In the genomic region with DNA sequence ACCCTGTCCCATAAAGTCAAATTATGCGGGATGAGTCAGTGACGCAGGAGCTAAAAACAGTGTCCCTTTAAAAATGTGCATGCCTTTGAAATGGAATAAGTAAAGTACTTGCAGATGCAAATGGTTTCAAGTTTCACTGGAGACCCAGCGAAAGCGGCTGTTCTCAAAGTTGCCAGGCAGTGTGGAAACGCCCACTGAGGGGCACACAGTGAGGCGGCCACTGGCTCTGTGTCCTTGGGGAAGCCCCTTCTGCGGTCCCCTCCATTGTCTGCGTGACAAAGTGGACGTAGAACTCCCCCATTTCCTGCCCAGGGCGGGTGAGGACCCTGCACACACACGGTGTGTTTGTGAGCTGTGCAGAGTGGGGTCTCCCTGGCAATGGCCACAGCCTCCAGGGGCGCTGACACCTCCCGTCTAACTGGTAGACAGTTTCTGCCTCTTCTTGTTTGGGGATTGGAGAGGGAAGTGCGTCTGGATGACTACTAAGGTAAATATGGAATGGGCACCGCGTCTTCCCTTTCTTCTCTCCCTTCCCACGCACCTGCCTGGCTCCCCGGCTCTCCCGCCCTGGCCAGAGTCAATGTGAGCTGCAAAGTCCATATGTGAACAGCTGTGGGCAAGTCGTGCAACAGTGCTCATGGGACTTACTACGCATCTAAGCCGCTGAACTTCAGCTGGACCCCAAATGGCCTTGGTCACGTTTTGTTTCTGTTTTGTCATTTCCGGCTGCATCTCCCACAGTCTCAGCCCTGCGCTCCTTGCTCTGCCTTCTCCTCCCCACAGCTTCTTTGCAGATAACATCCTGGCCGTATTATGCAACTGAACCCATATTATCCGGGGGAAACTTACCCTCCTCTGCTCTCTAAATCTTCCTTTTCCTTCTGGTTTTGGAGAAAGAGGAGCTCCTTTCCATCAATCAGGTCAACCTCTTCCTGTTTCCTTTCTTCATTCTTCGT, we compare ENCODE assay signal across 8 cellular contexts. TPM values are rescaled to one million over a fixed set of nuclear protein-coding genes. Genes with fewer than 3 reads are reported as not detected.
DNase-seq lines count a peak whose midpoint lies in the region; ATAC-seq and TF ChIP-seq lines count a peak whose summit lies in the region.

No MANE protein-coding gene starts in this region.

- DNase-seq in CD14-positive monocyte (ENCODE audit: low spot score): peak; percentile 74
- peak; percentile 20 for DNase-seq in NCI-H524 treated with DMSO at 0.1 percent for 48 hours (lab: John Stamatoyannopoulos, UW)
- DNase-seq in chondrocyte (ENCODE audit: low spot score): peak; percentile 39
- peak in 1 of 2 experiments; percentile 60 for DNase-seq in mesothelial cell of epicardium (ENCODE audit: low spot score in 2 of 2, unreplicated experiment in 2 of 2)
- peak in 1 of 2 donors; percentile 89 for DNase-seq in vagina (ENCODE audit: extremely low spot score in 2 of 2)
- no peak for DNase-seq in anterior cingulate cortex (lab: John Stamatoyannopoulos, UW)
- no peak for DNase-seq in NCI-H1930 (lab: John Stamatoyannopoulos, UW)

- H3K9me3 Mint-ChIP-seq in CD14-positive monocyte (peaks cover 0 to 2% (median 0%) of the 10 kb centered on the region in 7 donors), chondrocyte (ENCODE audit: low read depth) (no peaks in the 10 kb centered on the region), mesothelial cell of epicardium (no peaks in the 10 kb centered on the region)

- H3K36me3 ChIP-seq in vagina: no peaks in the 10 kb centered on the region

- H3K4me1 Mint-ChIP-seq in CD14-positive monocyte (peaks cover 28% of the 10 kb centered on the region), chondrocyte (ENCODE audit: low read depth) (peaks cover 20% of the 10 kb centered on the region), mesothelial cell of epicardium (peaks cover 22% of the 10 kb centered on the region)

- H3K27me3 Mint-ChIP-seq in CD14-positive monocyte (ENCODE audit: low read depth in 3 of 3) (peaks cover 0 to 7% (median 2%) of the 10 kb centered on the region in 3 donors), chondrocyte (ENCODE audit: low read depth) (peaks cover 8% of the 10 kb centered on the region), mesothelial cell of epicardium (ENCODE audit: low read depth) (no peaks in the 10 kb centered on the region)

- ATAC-seq in GM21367 (IDR thresholded peaks at IDR 0.05; ENCODE audit: unreplicated experiment): peak; percentile 50

- H3K27ac ChIP-seq in vagina: peak overlapping the region; percentile 95

- H3K4me3 ChIP-seq in vagina: peak overlapping the region; percentile 42 to 57

- no peaks in the 10 kb centered on the region for H3K36me3 Mint-ChIP-seq in CD14-positive monocyte
- no peaks in the 10 kb centered on the region for H3K36me3 Mint-ChIP-seq in chondrocyte (ENCODE audit: low read depth)
- no peaks in the 10 kb centered on the region for H3K36me3 Mint-ChIP-seq in mesothelial cell of epicardium

- no peak for TF ChIP-seq POLR2A in vagina (IDR thresholded peaks at IDR 0.05)

- TF ChIP-seq CTCF in CD14-positive monocyte (IDR thresholded peaks at IDR 0.05): no peak
- peak; percentile 36 for TF ChIP-seq CTCF in chondrocyte (IDR thresholded peaks at IDR 0.05)
- TF ChIP-seq CTCF in mesothelial cell of epicardium (IDR thresholded peaks at IDR 0.05; ENCODE audit: unreplicated experiment): no peak
- no peak for TF ChIP-seq CTCF in vagina (IDR thresholded peaks at IDR 0.05)

- H3K27ac Mint-ChIP-seq in CD14-positive monocyte (peak overlapping the region; percentile 90 to 93 (median 92)), chondrocyte (ENCODE audit: unreplicated experiment) (peak overlapping the region; percentile 71), mesothelial cell of epicardium (peak overlapping the region; percentile 95)

- H3K9me3 ChIP-seq in vagina: no peaks in the 10 kb centered on the region

- peaks cover 20% of the 10 kb centered on the region for H3K4me1 ChIP-seq in vagina

- intact Hi-C loops in CD14-positive monocyte (cut with micrococcal nuclease): loop anchor here (5.0 kb wide), 3 partner anchors 36 to 94 kb away; no protein-coding TSS in a partner anchor
- intact Hi-C loops in vagina (cut with DNase I): no loop called here

- H3K4me3 Mint-ChIP-seq in CD14-positive monocyte (peak overlapping the region; percentile 90 to 98), chondrocyte (ENCODE audit: unreplicated experiment) (peak overlapping the region; percentile 68), mesothelial cell of epicardium (peak overlapping the region; percentile 66)

- H3K27me3 ChIP-seq in vagina: no peaks in the 10 kb centered on the region

RNA-seq across cellular contexts. Expression of gene ZNF516, which starts 33.7 kb away (rescaled TPM):
- 1 to 10 TPM; 5.0 to 8.6 TPM for polyA plus RNA-seq in CD14-positive monocyte
- total RNA-seq in chondrocyte (26.1 to 31.8 TPM (median 27.7 TPM) in 3 replicates), mesothelial cell of epicardium (84.4 to 92.1 TPM (median 90.9 TPM) in 3 replicates), vagina (46.4 TPM)

Comparison
In these comparisons a context has a peak if more than half of its experiments do, and no peak if none do; other contexts are left out.
1. DNase-seq: peak in CD14-positive monocyte (single experiment), NCI-H524 treated with DMSO at 0.1 percent for 48 hours (single experiment) and chondrocyte (single experiment); none in anterior cingulate cortex (0 of 58) and NCI-H1930 (0 of 2).
2. Peak in every context shown above with its lines, with median percentiles within 50 percentile points of each other: H3K27ac Mint-ChIP-seq and H3K4me3 Mint-ChIP-seq.